ENCODE assay signal across 1 cellular context in the genomic region with DNA sequence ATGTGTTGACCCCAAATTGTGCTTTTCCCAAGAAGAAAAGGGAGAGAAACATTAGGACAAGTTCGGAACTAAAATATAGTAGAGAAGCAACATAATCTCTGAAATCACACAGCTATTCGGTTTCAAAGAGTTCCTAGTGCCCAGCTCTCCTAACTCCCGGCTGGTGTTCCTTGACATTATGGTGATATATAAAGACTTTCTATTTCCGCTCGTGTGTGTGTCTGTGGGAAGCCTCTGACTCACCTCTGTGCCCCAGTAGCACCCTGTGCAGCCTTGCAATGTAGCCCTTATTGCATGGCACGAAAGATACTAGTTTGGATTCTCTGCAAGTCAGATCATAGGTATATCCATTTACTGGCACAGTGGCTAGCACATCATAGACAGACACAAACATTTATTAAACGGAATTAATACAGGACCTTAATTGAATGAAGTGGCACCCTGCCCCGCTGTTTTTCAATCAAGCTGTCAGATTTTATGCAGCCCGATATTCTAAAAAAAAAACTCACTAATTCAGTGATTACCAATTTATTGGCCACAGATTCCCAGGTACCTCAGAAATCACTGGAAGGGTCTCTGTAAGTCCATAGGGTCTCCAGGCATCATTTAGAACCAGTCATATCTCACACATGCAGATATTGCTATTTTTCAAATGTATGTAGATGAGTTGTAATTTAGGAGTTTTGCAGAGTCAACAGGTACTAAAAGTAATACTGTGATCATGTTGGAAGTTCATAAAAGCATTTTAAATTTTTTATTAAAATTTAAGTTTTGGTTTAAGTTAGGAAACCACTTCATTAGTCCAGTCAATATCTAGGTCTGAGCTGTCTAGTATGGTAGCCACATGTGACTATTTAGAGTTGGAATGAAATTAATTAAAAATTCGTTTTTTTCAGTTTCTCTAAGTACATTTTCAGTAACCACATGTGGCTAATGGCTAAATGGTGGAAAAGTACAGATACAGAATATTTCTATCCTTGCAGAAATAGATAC.
TF ChIP-seq lines count a peak whose summit lies in the region.

No MANE protein-coding gene starts in this region.

TF ChIP-seq in IMR-90, 13 proteins besides CTCF, POLR2A, EP300 and RAD21:
- TF ChIP-seq CEBPB (IDR thresholded peaks at IDR 0.05; ENCODE audit: low read depth, low read length) (no peak), RFX5 (IDR thresholded peaks at IDR 0.05; ENCODE audit: low read depth, low read length) (no peak), MAZ (IDR thresholded peaks at IDR 0.05; ENCODE audit: borderline replicate concordance, low read depth, low read length) (no peak), NFE2L2 (IDR thresholded peaks at IDR 0.05; ENCODE audit: low read depth, low read length) (no peak), CHD1 (IDR thresholded peaks at IDR 0.05; ENCODE audit: low read depth, low read length) (no peak), BHLHE40 (IDR thresholded peaks at IDR 0.05; ENCODE audit: low read depth, low read length) (no peak), RCOR1 (IDR thresholded peaks at IDR 0.05; ENCODE audit: insufficient replicate concordance, low read length) (no peak), FOS (IDR thresholded peaks at IDR 0.05; ENCODE audit: low read depth, low read length) (no peak), MXI1 (IDR thresholded peaks at IDR 0.05; ENCODE audit: borderline replicate concordance, low read depth, low read length) (no peak), MAFK (IDR thresholded peaks at IDR 0.05; ENCODE audit: low read depth, low read length) (no peak), SMC3 (IDR thresholded peaks at IDR 0.05; ENCODE audit: low read depth, low read length) (no peak)
- TF ChIP-seq, protein P1, sequence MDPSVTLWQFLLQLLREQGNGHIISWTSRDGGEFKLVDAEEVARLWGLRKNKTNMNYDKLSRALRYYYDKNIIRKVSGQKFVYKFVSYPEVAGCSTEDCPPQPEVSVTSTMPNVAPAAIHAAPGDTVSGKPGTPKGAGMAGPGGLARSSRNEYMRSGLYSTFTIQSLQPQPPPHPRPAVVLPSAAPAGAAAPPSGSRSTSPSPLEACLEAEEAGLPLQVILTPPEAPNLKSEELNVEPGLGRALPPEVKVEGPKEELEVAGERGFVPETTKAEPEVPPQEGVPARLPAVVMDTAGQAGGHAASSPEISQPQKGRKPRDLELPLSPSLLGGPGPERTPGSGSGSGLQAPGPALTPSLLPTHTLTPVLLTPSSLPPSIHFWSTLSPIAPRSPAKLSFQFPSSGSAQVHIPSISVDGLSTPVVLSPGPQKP (IDR thresholded peaks at IDR 0.05; ENCODE audit: borderline replicate concordance, low read depth, low read length), result no peak
- TF ChIP-seq, protein P2, sequence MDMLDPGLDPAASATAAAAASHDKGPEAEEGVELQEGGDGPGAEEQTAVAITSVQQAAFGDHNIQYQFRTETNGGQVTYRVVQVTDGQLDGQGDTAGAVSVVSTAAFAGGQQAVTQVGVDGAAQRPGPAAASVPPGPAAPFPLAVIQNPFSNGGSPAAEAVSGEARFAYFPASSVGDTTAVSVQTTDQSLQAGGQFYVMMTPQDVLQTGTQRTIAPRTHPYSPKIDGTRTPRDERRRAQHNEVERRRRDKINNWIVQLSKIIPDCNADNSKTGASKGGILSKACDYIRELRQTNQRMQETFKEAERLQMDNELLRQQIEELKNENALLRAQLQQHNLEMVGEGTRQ (IDR thresholded peaks at IDR 0.05; ENCODE audit: low read depth, low read length), result no peak
